Comparison of ENCODE assay signal across 28 cellular contexts in genomic region chr17:62206550-62206949, GRCh38.
DNase-seq lines count a peak whose midpoint lies in the region; ATAC-seq, FAIRE-seq and TF ChIP-seq lines count a peak whose summit lies in the region.
"Had no signal": no experiment of that assay in that cellular context is flagged by ENCODE, and none has a peak within 500 bp of the region (broad histone marks: within the 10 kb centered on the region; RNA-seq: fewer than 3 reads in every experiment).

No MANE protein-coding gene starts in this region.

- intact Hi-C loops in mammary epithelial cell (cut with micrococcal nuclease) = no loop called here

- H3K9ac ChIP-seq in mammary epithelial cell (ENCODE audit: insufficient read depth, low read length) = no peak overlapping the region
- H3K9ac ChIP-seq: BLaER1 had no signal

- in situ Hi-C loops in mammary epithelial cell (cut with MboI; ENCODE audit: low sequenced_read_pairs in 2 of 2) = no loop called here

- BruUV-seq in mammary epithelial cell (replicated peaks; lab: Mats Ljungman, UMichigan) = no TSS peak

- dilution Hi-C loops in mammary epithelial cell (cut with HindIII; ENCODE audit: low sequenced_read_pairs) = loop anchor here (5.0 kb wide), 1 partner anchor 54 kb away; no protein-coding TSS in a partner anchor

- H3K27me3 ChIP-seq in BE2C (no peaks in the 10 kb centered on the region), mammary epithelial cell (ENCODE audit: insufficient read depth, low read length) (no peaks in the 10 kb centered on the region), GM23338 (ENCODE audit: insufficient read depth) (no peaks in the 10 kb centered on the region)
- H3K27me3 ChIP-seq: BLaER1, MG63 had no signal

- CTCF ChIA-PET in mammary epithelial cell (lab: Charles Lee; ENCODE audit: low non-redundant PET) = no interaction called here

- H3K36me3 Mint-ChIP-seq in GM23338 (ENCODE audit: low read depth) = peaks cover 3% of the 10 kb centered on the region; the same call in 1 of the 3 replicates
- H3K36me3 Mint-ChIP-seq: CD4-positive, alpha-beta memory T cell had no signal

- H3K27ac Mint-ChIP-seq in GM23338 = no peak overlapping the region
- H3K27ac Mint-ChIP-seq: CD4-positive, alpha-beta memory T cell; HFFc6 had no signal

- no peaks in the 10 kb centered on the region for H3K9me2 ChIP-seq in GM23338 (ENCODE audit: insufficient read depth)

- H3K79me2 ChIP-seq in mammary epithelial cell (ENCODE audit: insufficient read depth, low read length) = no peaks in the 10 kb centered on the region
- H3K79me2 ChIP-seq in GM23338 (replicated peaks; ENCODE audit: insufficient read depth) = no peaks in the 10 kb centered on the region

- TF ChIP-seq CTCF in BE2C (IDR thresholded peaks at IDR 0.05; ENCODE audit: low read depth, low read length) (peak; percentile 41; the same call in 1 of the 2 replicates), choroid plexus epithelial cell (conservative IDR thresholded peaks at IDR 0.05; ENCODE audit: low read depth, low read length) (peak; percentile 9), mammary epithelial cell (conservative IDR thresholded peaks at IDR 0.05 in 1 of 2, IDR thresholded peaks at IDR 0.05 in 1 of 2; ENCODE audit: extremely low read depth in 1 of 2, insufficient read depth in 1 of 2, low read depth in 1 of 2, low read length in 2 of 2) (no peak), GM23338 (conservative IDR thresholded peaks at IDR 0.05; ENCODE audit: low read depth in 2 of 2) (no peak)

- H4K20me1 ChIP-seq in mammary epithelial cell (ENCODE audit: insufficient read depth, low read length) (no peaks in the 10 kb centered on the region), GM23338 (replicated peaks; ENCODE audit: insufficient read depth) (no peaks in the 10 kb centered on the region)
- H4K20me1 ChIP-seq: BLaER1 had no signal

- H3K4me2 ChIP-seq in mammary epithelial cell (ENCODE audit: insufficient read depth, low read depth, low read length) = no peak overlapping the region
- H3K4me2 ChIP-seq in GM23338 = no peak overlapping the region
- H3K4me2 ChIP-seq: BLaER1 had no signal

- WGBS in mammary epithelial cell (ENCODE audit: low coverage, missing lambda C conversion rate) = 98% methylated on average over 4 of the region's 4 CpGs

- H3K4me1 ChIP-seq in BE2C = peaks cover 8% of the 10 kb centered on the region
- no peaks in the 10 kb centered on the region for H3K4me1 ChIP-seq in mammary epithelial cell (ENCODE audit: insufficient read depth, low read length)
- no peaks in the 10 kb centered on the region for H3K4me1 ChIP-seq in GM23338 (ENCODE audit: insufficient read depth)
- H3K4me1 ChIP-seq: BLaER1 had no signal

- H3K9me3 ChIP-seq in BE2C (no peaks in the 10 kb centered on the region), mammary epithelial cell (replicated peaks; ENCODE audit: insufficient read depth, low read length) (no peaks in the 10 kb centered on the region)
- H3K9me3 ChIP-seq: MG63 had no signal

- no peak for FAIRE-seq in RCC 7860 (lab: Jason Lieb, UNC)
- FAIRE-seq: A204.1, GM12892, GM18507, HTR-8/SVneo had no signal

- no peak overlapping the region for H3K27ac ChIP-seq in mammary epithelial cell (ENCODE audit: insufficient read depth, low read depth, low read length)
- no peak overlapping the region for H3K27ac ChIP-seq in GM23338 (ENCODE audit: low read depth)
- H3K27ac ChIP-seq: BLaER1, HL-60, RWPE1 had no signal

- no peak overlapping the region for H3K4me3 Mint-ChIP-seq in GM23338
- H3K4me3 Mint-ChIP-seq: CD4-positive, alpha-beta memory T cell; HFFc6 had no signal

- H3F3A ChIP-seq in GM23338 (replicated peaks; ENCODE audit: low read depth) = no peaks in the 10 kb centered on the region

- DNase-seq in BE2C = peak; percentile 70
- DNase-seq in M059J (ENCODE audit: low read depth) = peak; percentile 3
- peak; percentile 4 for DNase-seq in choroid plexus epithelial cell (ENCODE audit: low read depth)
- peak; percentile 3 to 19 for DNase-seq in lung microvascular endothelial cell (ENCODE audit: low read depth in 2 of 2)
- DNase-seq in RCC 7860 (ENCODE audit: low spot score) = no peak
- DNase-seq in mammary epithelial cell = no peak
- DNase-seq in GM23338 (ENCODE audit: low spot score) = no peak
- DNase-seq: CD4-positive, alpha-beta memory T cell; DMS53; H7; HFFc6; IMR-90; Karpas-422; MG63; NCI-H1048; NCI-H1436 treated with DMSO at 0.1 percent for 48 hours; NCI-H2081; NCI-H510A; NCI-H748 treated with DMSO at 0.1 percent for 48 hours; SW 1271 had no signal

- ATAC-seq in GM23338 (no peak), GM21737 (IDR thresholded peaks at IDR 0.05; ENCODE audit: unreplicated experiment) (no peak)

- H2AFZ ChIP-seq in mammary epithelial cell (ENCODE audit: low read depth, low read length) = no peak overlapping the region
- H2AFZ ChIP-seq in GM23338 = no peak overlapping the region

- H3K9me3 Mint-ChIP-seq in GM23338 = peaks cover 5% of the 10 kb centered on the region; the same call in 2 of the 3 replicates
- H3K9me3 Mint-ChIP-seq: HFFc6 had no signal

- H3K36me3 ChIP-seq in BE2C (no peaks in the 10 kb centered on the region), mammary epithelial cell (ENCODE audit: insufficient read depth, low read length) (no peaks in the 10 kb centered on the region), GM23338 (ENCODE audit: insufficient read depth) (no peaks in the 10 kb centered on the region)
- H3K36me3 ChIP-seq: BLaER1, MG63 had no signal

- H3K4me1 Mint-ChIP-seq in GM23338 = peaks cover 2% of the 10 kb centered on the region; the same call in 1 of the 3 replicates
- H3K4me1 Mint-ChIP-seq: CD4-positive, alpha-beta memory T cell had no signal

- H3K4me3 ChIP-seq in BE2C (ENCODE audit: low read depth, low read length) (no peak overlapping the region), choroid plexus epithelial cell (ENCODE audit: low read depth, low read length) (no peak overlapping the region), mammary epithelial cell (replicated peaks in 1 of 3; ENCODE audit: insufficient read depth in 1 of 3, low read depth in 2 of 3, low read length in 3 of 3) (no peak overlapping the region), GM23338 (no peak overlapping the region)
- H3K4me3 ChIP-seq: BLaER1, MG63 had no signal

- peaks cover 5% of the 10 kb centered on the region for H3K27me3 Mint-ChIP-seq in GM23338 (ENCODE audit: insufficient read depth, low read depth, poor library complexity)

TF ChIP-seq in GM23338, 12 proteins besides CTCF, POLR2A, EP300 and RAD21:
- TF ChIP-seq POLR2AphosphoS5 (IDR thresholded peaks at IDR 0.05; ENCODE audit: low read depth) = no peak

Comparison
In these comparisons a context has a peak if more than half of its experiments do, and no peak if none do; other contexts are left out.
1. DNase-seq: peak in BE2C (single experiment), M059J (single experiment), choroid plexus epithelial cell (single experiment) and lung microvascular endothelial cell (2 of 2); none in RCC 7860 (single experiment), mammary epithelial cell (single experiment) and GM23338 (single experiment).
2. CTCF ChIP-seq: peak in BE2C (single experiment) and choroid plexus epithelial cell (single experiment); none in mammary epithelial cell (0 of 2) and GM23338 (0 of 2).